In genomic region chr12:116276433-116277216, GRCh38 we compare ENCODE assay signal across 8 cellular contexts.
DNase-seq lines count a peak whose midpoint lies in the region; ATAC-seq and TF ChIP-seq lines count a peak whose summit lies in the region.

No MANE protein-coding gene starts in this region.

- TF ChIP-seq CTCF in epithelial cell of esophagus (IDR thresholded peaks at IDR 0.05; ENCODE audit: insufficient read depth, low read depth, low read length, missing control alignments) = no peak

- DNase-seq in AG20443 (ENCODE audit: low spot score) (peak; percentile 73), GM19238 (ENCODE audit: insufficient read length, low spot score) (peak; percentile 56), NOMO-1 treated with DMSO at 0.1 percent for 48 hours (lab: John Stamatoyannopoulos, UW; ENCODE audit: unreplicated experiment) (peak; percentile 44), activated T-cell treated with anti-CD3 and anti-CD28 coated beads for 24 hours (ENCODE audit: low read depth) (peak; percentile 44), epithelial cell of esophagus (ENCODE audit: low read depth) (peak; percentile 82), midbrain (lab: John Stamatoyannopoulos, UW) (peak; percentile 74)
- peak; percentile 30 to 38 for DNase-seq in stimulated activated CD8-positive, alpha-beta memory T cell treated with anti-CD3 and anti-CD28 coated beads, Interleukin-4, amount 100 ng/mL, for 4 hours (ENCODE audit: low read depth in 2 of 2, low spot score in 1 of 2)

- H3K4me3 ChIP-seq in epithelial cell of esophagus (ENCODE audit: low read length) = peak overlapping the region; percentile 85

- ATAC-seq in HG03460 (IDR thresholded peaks at IDR 0.05; ENCODE audit: unreplicated experiment) = peak; percentile 26

Comparison
In these comparisons a context has a peak if more than half of its experiments do, and no peak if none do; other contexts are left out.
1. Peak in every context shown above with its lines: DNase-seq, ATAC-seq and H3K4me3 ChIP-seq.